ENCODE assay signal across 8 cellular contexts in the genomic region with DNA sequence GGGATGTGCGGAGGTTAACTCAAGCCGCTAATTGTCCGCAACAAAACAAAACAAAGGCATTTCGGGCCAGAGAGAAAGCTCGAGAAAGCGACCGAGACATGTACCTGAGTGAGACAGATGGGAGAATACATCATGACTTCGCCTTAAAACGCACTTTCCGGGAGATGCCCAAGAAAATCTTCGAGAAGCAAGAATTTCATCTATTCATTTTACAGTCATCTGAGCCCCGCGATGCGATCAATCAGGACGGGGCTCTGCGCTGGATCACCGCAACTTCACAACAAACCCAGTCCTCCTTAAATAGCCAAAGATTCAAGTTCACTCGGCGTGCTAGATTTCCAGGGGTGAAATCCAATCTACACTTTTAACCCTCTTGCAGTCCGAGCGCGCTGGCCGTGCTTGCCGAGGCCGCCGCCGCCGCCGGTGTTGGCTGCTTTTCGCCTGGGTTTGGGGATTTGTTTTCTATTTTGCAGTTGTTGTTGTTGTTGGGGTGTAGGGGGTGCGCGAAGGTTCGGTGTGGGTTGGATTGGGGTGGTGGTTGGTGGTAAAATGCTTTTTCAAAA. TPM values are rescaled to one million over a fixed set of nuclear protein-coding genes. Genes with fewer than 3 reads are reported as not detected.
DNase-seq lines count a peak whose midpoint lies in the region; ATAC-seq and TF ChIP-seq lines count a peak whose summit lies in the region.

No MANE protein-coding gene starts in this region.

- intact Hi-C loops in breast epithelium (cut with DNase I; ENCODE audit: low total_unique reads): no loop called here

- H3K9ac ChIP-seq in subcutaneous abdominal adipose tissue (ENCODE audit: low read length in 5 of 5): peak overlapping the region; percentile 82 to 97 (median 91)

- H3K27ac ChIP-seq in breast epithelium (peak overlapping the region; percentile 96 to 99), subcutaneous abdominal adipose tissue (ENCODE audit: low read depth, low read length) (peak overlapping the region; percentile 99)

- H3K36me3 ChIP-seq in breast epithelium (no peaks in the 10 kb centered on the region), subcutaneous abdominal adipose tissue (ENCODE audit: control insufficient read depth in 5 of 5, insufficient read depth in 5 of 5, low read length in 5 of 5) (no peaks in the 10 kb centered on the region)

- no peaks in the 10 kb centered on the region for H3K9me3 ChIP-seq in breast epithelium
- H3K9me3 ChIP-seq in subcutaneous abdominal adipose tissue (ENCODE audit: control insufficient read depth in 5 of 5, low read length in 5 of 5): no peaks in the 10 kb centered on the region

- H3K27me3 ChIP-seq in breast epithelium (no peaks in the 10 kb centered on the region), subcutaneous abdominal adipose tissue (ENCODE audit: control insufficient read depth in 5 of 5, insufficient read depth in 4 of 5, low read length in 5 of 5) (no peaks in the 10 kb centered on the region)

- no peak for TF ChIP-seq POLR2A in breast epithelium (IDR thresholded peaks at IDR 0.05)

- peak; percentile 42 for DNase-seq in GM10266 (ENCODE audit: extremely low spot score)
- DNase-seq in NCI-H526 treated with DMSO at 0.1 percent for 48 hours (lab: John Stamatoyannopoulos, UW): peak; percentile 51
- no peak for DNase-seq in breast epithelium (ENCODE audit: low spot score in 2 of 2)
- peak; percentile 44 for DNase-seq in kidney tubule cell (ENCODE audit: low spot score)
- DNase-seq in HuH-7 (ENCODE audit: low spot score): no peak

- H3K4me1 ChIP-seq in breast epithelium (no peaks in the 10 kb centered on the region), subcutaneous abdominal adipose tissue (ENCODE audit: control insufficient read depth in 5 of 5, insufficient read depth in 5 of 5, low read length in 5 of 5) (peaks cover 5 to 66% (median 49%) of the 10 kb centered on the region in 5 donors)

- ATAC-seq in GM19351 (IDR thresholded peaks at IDR 0.05; ENCODE audit: unreplicated experiment): no peak
- ATAC-seq in GM19397 (IDR thresholded peaks at IDR 0.05; ENCODE audit: unreplicated experiment): no peak

- H3K4me3 ChIP-seq in breast epithelium (peak overlapping the region; percentile 73 to 83 (median 79)), subcutaneous abdominal adipose tissue (ENCODE audit: low read depth in 1 of 5, low read length in 5 of 5) (peak overlapping the region; percentile 91 to 98 (median 95))

- TF ChIP-seq CTCF in GM10266 (IDR thresholded peaks at IDR 0.05; ENCODE audit: control insufficient read depth, insufficient read depth, low read depth, missing control alignments) (no peak), breast epithelium (IDR thresholded peaks at IDR 0.05) (no peak)

RNA-seq across cellular contexts. Expression of a gene that starts 0.5 kb away (rescaled TPM):
- 100 to 1,000 TPM in 2 of 3 donors, 10 to 100 TPM in 1; 95.2 to 237 (median 105) TPM for total RNA-seq in breast epithelium

Comparison
In these comparisons a context has a peak if more than half of its experiments do, and no peak if none do; other contexts are left out.
1. DNase-seq: peak in GM10266 (single experiment), NCI-H526 treated with DMSO at 0.1 percent for 48 hours (single experiment) and kidney tubule cell (single experiment); none in breast epithelium (0 of 2) and HuH-7 (single experiment).